12 cellular contexts compared by ENCODE assay signal in genomic region chr6:106739387-106739786, GRCh38.
DNase-seq lines count a peak whose midpoint lies in the region; ATAC-seq, FAIRE-seq and TF ChIP-seq lines count a peak whose summit lies in the region.
"Had no signal": no experiment of that assay in that cellular context is flagged by ENCODE, and none has a peak within 500 bp of the region (broad histone marks: within the 10 kb centered on the region; RNA-seq: fewer than 3 reads in every experiment).

No MANE protein-coding gene starts in this region.

- no peak overlapping the region for H3K27ac ChIP-seq in upper lobe of right lung
- H3K27ac ChIP-seq: 22Rv1, suprapubic skin had no signal

- peak; percentile 28 for DNase-seq in NCI-H2029 (lab: John Stamatoyannopoulos, UW)
- no peak for DNase-seq in NCI-H2029 treated with DMSO at 0.1 percent for 48 hours (lab: John Stamatoyannopoulos, UW)
- peak; percentile 97 for DNase-seq in bronchial epithelial cell (ENCODE audit: low read depth)
- peak; percentile 71 to 85 for DNase-seq in lower leg skin (ENCODE audit: low spot score in 2 of 2)
- peak; percentile 71 for DNase-seq in upper lobe of right lung
- no peak for DNase-seq in activated T-cell treated with anti-CD3 and anti-CD28 coated beads, Interleukin-2, amount 50 U/mL, for 1 hour
- DNase-seq: activated naive CD4-positive, alpha-beta T cell treated with Interleukin-2 at 50 U/mL for 16 hours; stimulated activated CD4-positive, alpha-beta T cell treated with anti-CD3 and anti-CD28 coated beads, Interleukin-15, amount 100 ng/mL, for 24 hours had no signal

- H3K4me3 ChIP-seq in bronchial epithelial cell (ENCODE audit: low read depth, low read length) = no peak overlapping the region
- no peak overlapping the region for H3K4me3 ChIP-seq in lower leg skin (ENCODE audit: low read depth, poor library complexity, severe bottlenecking)
- H3K4me3 ChIP-seq in upper lobe of right lung = no peak overlapping the region
- H3K4me3 ChIP-seq: suprapubic skin had no signal

- 57% methylated on average over 5 of the region's 5 CpGs for WGBS in lower leg skin, 2 donors

- TF ChIP-seq CTCF in bronchial epithelial cell (IDR thresholded peaks at IDR 0.05; ENCODE audit: insufficient read depth, low read length, severe bottlenecking) = peak; percentile 36
- no peak for TF ChIP-seq CTCF in lower leg skin (IDR thresholded peaks at IDR 0.05)
- TF ChIP-seq CTCF in upper lobe of right lung (IDR thresholded peaks at IDR 0.05) = no peak

- no peaks in the 10 kb centered on the region for H3K9me3 ChIP-seq in upper lobe of right lung
- H3K9me3 ChIP-seq: suprapubic skin had no signal

- H3K36me3 ChIP-seq in bronchial epithelial cell (ENCODE audit: control insufficient read depth, insufficient read depth, low read length) (no peaks in the 10 kb centered on the region), upper lobe of right lung (no peaks in the 10 kb centered on the region)
- H3K36me3 ChIP-seq: suprapubic skin had no signal

- peak; percentile 98 for FAIRE-seq in bronchial epithelial cell (lab: Jason Lieb, UNC)

- H3K27me3 ChIP-seq in bronchial epithelial cell (ENCODE audit: control insufficient read depth, insufficient read depth, low read length) = no peaks in the 10 kb centered on the region
- H3K27me3 ChIP-seq in upper lobe of right lung = no peaks in the 10 kb centered on the region
- H3K27me3 ChIP-seq: suprapubic skin had no signal

- ATAC-seq in upper lobe of right lung = peak; percentile 90
- no peak for ATAC-seq in HG02885 (IDR thresholded peaks at IDR 0.05; ENCODE audit: poor library complexity, unreplicated experiment)
- no peak for ATAC-seq in GM18873 (IDR thresholded peaks at IDR 0.05; ENCODE audit: low FRiP score, unreplicated experiment)

- TF ChIP-seq POLR2A in lower leg skin (IDR thresholded peaks at IDR 0.05) = no peak

- intact Hi-C loops in lower leg skin (cut with DNase I; ENCODE audit: low total_unique reads) = no loop called here
- intact Hi-C loops in upper lobe of right lung (cut with DNase I) = no loop called here

- no peaks in the 10 kb centered on the region for H3K4me1 ChIP-seq in upper lobe of right lung

Comparison
In these comparisons a context has a peak if more than half of its experiments do, and no peak if none do; other contexts are left out.
1. DNase-seq: peak in NCI-H2029 (single experiment), bronchial epithelial cell (single experiment), lower leg skin (2 of 2) and upper lobe of right lung (single experiment); none in NCI-H2029 treated with DMSO at 0.1 percent for 48 hours (single experiment) and activated T-cell treated with anti-CD3 and anti-CD28 coated beads, Interleukin-2, amount 50 U/mL, for 1 hour (single experiment).